1 cellular context compared by ENCODE assay signal in genomic region chr9:75803130-75803529, GRCh38.
TF ChIP-seq lines count a peak whose summit lies in the region.

No MANE protein-coding gene starts in this region.

TF ChIP-seq in IMR-90, 13 proteins besides CTCF, POLR2A, EP300 and RAD21 (continued from another document):
- no peak for TF ChIP-seq RCOR1 (IDR thresholded peaks at IDR 0.05; ENCODE audit: insufficient replicate concordance, low read length)
